Comparison of ENCODE assay signal across 23 cellular contexts in genomic region chr3:184796551-184796950, GRCh38. TPM values are rescaled to one million over a fixed set of nuclear protein-coding genes. Genes with fewer than 3 reads are reported as not detected.
DNase-seq lines count a peak whose midpoint lies in the region; ATAC-seq lines count a peak whose summit lies in the region.
"Had no signal": no experiment of that assay in that cellular context is flagged by ENCODE, and none has a peak within 500 bp of the region (broad histone marks: within the 10 kb centered on the region; RNA-seq: fewer than 3 reads in every experiment).

No MANE protein-coding gene starts in this region.

- H3K56ac ChIP-seq in mesendoderm (ENCODE audit: low read length) = peak overlapping the region; percentile 38

- intact Hi-C loops in Right ventricle myocardium superior (cut with DNase I) (no loop called here), cardiac septum (cut with DNase I) (no loop called here)

- no peaks in the 10 kb centered on the region for H3K79me1 ChIP-seq in mesendoderm (ENCODE audit: low read length)

- no peaks in the 10 kb centered on the region for H3K36me3 Mint-ChIP-seq in central memory CD8-positive, alpha-beta T cell (ENCODE audit: insufficient read depth)
- H3K36me3 Mint-ChIP-seq: activated naive CD4-positive, alpha-beta T cell treated with anti-CD3 and anti-CD28 coated beads, Interleukin-2, amount 50 U/mL, for 24 hours; IgD-negative memory B cell had no signal

- no peak for DNase-seq in Right ventricle myocardium superior
- DNase-seq in cardiac septum (ENCODE audit: low spot score) = no peak
- DNase-seq in central memory CD8-positive, alpha-beta T cell (ENCODE audit: low spot score in 2 of 2) = no peak
- DNase-seq in mesendoderm = peak; percentile 96
- DNase-seq in DMS79 treated with DMSO at 0.1 percent for 48 hours (lab: John Stamatoyannopoulos, UW) = no peak
- DNase-seq in HuH-7.5 (ENCODE audit: low spot score) = no peak
- DNase-seq: activated CD4-positive, alpha-beta T cell treated with anti-CD3 and anti-CD28 coated beads for 36 hours; hippocampal formation; naive thymus-derived CD8-positive, alpha-beta T cell; NCI-H2227 treated with DMSO at 0.1 percent for 48 hours; occipital lobe; Peyer's patch; SJCRH30; stimulated activated CD4-positive, alpha-beta T cell treated with anti-CD3 and anti-CD28 coated beads, Interleukin-15, amount 100 ng/mL, for 24 hours; stimulated activated CD4-positive, alpha-beta T cell treated with anti-CD3 and anti-CD28 coated beads, Interleukin-4, amount 100 ng/mL, for 4 hours; SW 1271; tibial artery had no signal

- no peaks in the 10 kb centered on the region for H3K9me3 Mint-ChIP-seq in central memory CD8-positive, alpha-beta T cell
- H3K9me3 Mint-ChIP-seq: activated naive CD4-positive, alpha-beta T cell treated with anti-CD3 and anti-CD28 coated beads, Interleukin-2, amount 50 U/mL, for 24 hours; naive thymus-derived CD8-positive, alpha-beta T cell had no signal

- H3K27me3 ChIP-seq in mesendoderm (ENCODE audit: insufficient read depth, low read length, poor library complexity) = no peaks in the 10 kb centered on the region
- H3K27me3 ChIP-seq: BLaER1, Peyer's patch, SJCRH30 had no signal

- H3K27ac Mint-ChIP-seq in central memory CD8-positive, alpha-beta T cell (ENCODE audit: low read depth) = peak overlapping the region; percentile 1
- H3K27ac Mint-ChIP-seq: activated CD4-positive, alpha-beta T cell treated with anti-CD3 and anti-CD28 coated beads for 36 hours; activated naive CD4-positive, alpha-beta T cell treated with anti-CD3 and anti-CD28 coated beads, Interleukin-2, amount 50 U/mL, for 24 hours; IgD-negative memory B cell had no signal

- no peak overlapping the region for H3K4me3 Mint-ChIP-seq in central memory CD8-positive, alpha-beta T cell
- H3K4me3 Mint-ChIP-seq: activated CD4-positive, alpha-beta T cell treated with anti-CD3 and anti-CD28 coated beads for 36 hours; activated naive CD4-positive, alpha-beta T cell treated with anti-CD3 and anti-CD28 coated beads, Interleukin-2, amount 50 U/mL, for 24 hours; IgD-negative memory B cell had no signal

- peaks cover 7% of the 10 kb centered on the region for H3K4me1 ChIP-seq in mesendoderm (ENCODE audit: control insufficient read depth, low read depth, low read length)
- H3K4me1 ChIP-seq: Peyer's patch, tibial artery had no signal

- peak overlapping the region; percentile 52 for H3K18ac ChIP-seq in mesendoderm (ENCODE audit: low read length)

- no peaks in the 10 kb centered on the region for H3K36me3 ChIP-seq in mesendoderm (ENCODE audit: control insufficient read depth, insufficient read depth, low read length)
- H3K36me3 ChIP-seq: BLaER1, Peyer's patch, SJCRH30, tibial artery had no signal

- H3K27ac ChIP-seq in mesendoderm (ENCODE audit: low read depth, low read length) = peak overlapping the region; percentile 60
- H3K27ac ChIP-seq: BLaER1, Peyer's patch, SJCRH30, tibial artery, VCaP had no signal

- no peak overlapping the region for H4K5ac ChIP-seq in mesendoderm (ENCODE audit: low read length)

- peak overlapping the region; percentile 49 for H3K4ac ChIP-seq in mesendoderm (ENCODE audit: low read depth, low read length)

- no peak overlapping the region for H3K4me3 ChIP-seq in mesendoderm (ENCODE audit: low read length)
- H3K4me3 ChIP-seq: BLaER1, Peyer's patch, SJCRH30, tibial artery had no signal

- H3K79me2 ChIP-seq in mesendoderm (ENCODE audit: control insufficient read depth, insufficient read depth, low read length) = no peaks in the 10 kb centered on the region

- peak overlapping the region; percentile 14 for H3K9ac ChIP-seq in mesendoderm (ENCODE audit: low read length)
- H3K9ac ChIP-seq: BLaER1 had no signal

- H3K4me2 ChIP-seq in mesendoderm (ENCODE audit: low read length) = no peak overlapping the region

- no peak overlapping the region for H3K23ac ChIP-seq in mesendoderm (ENCODE audit: low read length)

- no peak overlapping the region for H2AK5ac ChIP-seq in mesendoderm (ENCODE audit: low read length)

- H4K8ac ChIP-seq in mesendoderm (ENCODE audit: low read depth, low read length) = no peak overlapping the region

- WGBS in mesendoderm (ENCODE audit: extremely low coverage, insufficient coverage, low lambda C conversion rate) = no CpG with 5 or more reads among the region's 8 CpGs

- H2BK15ac ChIP-seq in mesendoderm (replicated peaks; ENCODE audit: low read depth) = no peak overlapping the region

- H3K4me1 Mint-ChIP-seq in central memory CD8-positive, alpha-beta T cell = peaks cover 22% of the 10 kb centered on the region
- H3K4me1 Mint-ChIP-seq: activated CD4-positive, alpha-beta T cell treated with anti-CD3 and anti-CD28 coated beads for 36 hours; activated naive CD4-positive, alpha-beta T cell treated with anti-CD3 and anti-CD28 coated beads, Interleukin-2, amount 50 U/mL, for 24 hours; IgD-negative memory B cell had no signal

- ATAC-seq in Right ventricle myocardium superior (ENCODE audit: poor library complexity) (peak; percentile 43), GM19463 (IDR thresholded peaks at IDR 0.05; ENCODE audit: unreplicated experiment) (no peak)
- ATAC-seq in central memory CD8-positive, alpha-beta T cell (replicated peaks; ENCODE audit: extremely low read depth, poor library complexity, severe bottlenecking) = no peak
- ATAC-seq: activated CD4-positive, alpha-beta T cell treated with anti-CD3 and anti-CD28 coated beads for 36 hours; HCT116; naive thymus-derived CD8-positive, alpha-beta T cell had no signal

- H2BK5ac ChIP-seq in mesendoderm (ENCODE audit: low read length) = peak overlapping the region; percentile 6

- no peak overlapping the region for H2BK120ac ChIP-seq in mesendoderm (ENCODE audit: low read depth, low read length)

- H3K27me3 Mint-ChIP-seq in central memory CD8-positive, alpha-beta T cell = peaks cover 57% of the 10 kb centered on the region

RNA-seq across cellular contexts. Expression of gene VPS8, which starts 15.4 kb away (rescaled TPM):
- 51.5 TPM for total RNA-seq in Right ventricle myocardium superior
- 101 TPM for total RNA-seq in cardiac septum
- 11.8 TPM for polyA plus RNA-seq in mesendoderm (2013, experiment 1 of 2)
- polyA plus RNA-seq in mesendoderm (2013, experiment 2 of 2) = 10.6 TPM
